ENCODE assay signal across 33 cellular contexts in the genomic region with DNA sequence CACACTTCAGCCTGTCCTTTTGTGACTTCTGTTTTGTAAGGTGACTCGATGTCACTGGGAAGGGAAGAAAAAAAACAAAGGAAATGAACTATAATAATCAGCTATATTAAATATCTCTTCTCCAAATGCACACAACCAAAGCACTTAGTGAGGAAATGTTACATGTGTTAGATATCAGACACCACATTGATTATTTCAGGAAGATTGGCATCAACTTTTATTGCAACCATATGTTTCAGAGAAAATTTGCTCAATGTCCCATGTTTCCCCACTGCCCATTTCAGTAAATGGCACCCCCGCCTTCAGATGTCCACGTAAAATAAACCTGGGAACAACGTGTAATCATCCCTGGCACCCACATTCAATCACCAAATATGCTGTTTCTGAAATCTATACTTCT.
"Had no signal": no experiment of that assay in that cellular context is flagged by ENCODE, and none has a peak within 500 bp of the region (broad histone marks: within the 10 kb centered on the region; RNA-seq: fewer than 3 reads in every experiment).

No MANE protein-coding gene starts in this region.

- H3K9me3 ChIP-seq: MG63 had no signal

- H3K27ac ChIP-seq: KMS-11 had no signal

- H3K4me3 ChIP-seq: MG63 had no signal

- H3K4me2 ChIP-seq: KMS-11 had no signal

- H3K9ac ChIP-seq: KMS-11 had no signal

- DNase-seq: Karpas-422, Kasumi-1, MG63, MM.1S, MV-4-11, NCI-H1048, NCI-H1092, NCI-H1092 treated with DMSO at 0.1 percent for 48 hours, NCI-H1105, NCI-H1105 treated with DMSO at 0.1 percent for 48 hours, NCI-H1417, NCI-H1417 treated with DMSO at 0.1 percent for 48 hours, NCI-H1436, NCI-H1436 treated with DMSO at 0.1 percent for 48 hours, NCI-H146, NCI-H1694, NCI-H1694 treated with DMSO at 0.1 percent for 48 hours, NCI-H187, NCI-H187 treated with DMSO at 0.1 percent for 48 hours, NCI-H1930, NCI-H2029, NCI-H2029 treated with DMSO at 0.1 percent for 48 hours, NCI-H2081, NCI-H2081 treated with DMSO at 0.1 percent for 48 hours, NCI-H2107, NCI-H2171, NCI-H2171 treated with DMSO at 0.1 percent for 48 hours, NCI-H2227 treated with DMSO at 0.1 percent for 48 hours, NCI-H226, NCI-H446, NCI-H446 treated with DMSO at 0.1 percent for 48 hours, NCI-H510A had no signal

- H3K36me3 ChIP-seq: MG63 had no signal
